Comparison of ENCODE assay signal across 20 cellular contexts in the genomic region with DNA sequence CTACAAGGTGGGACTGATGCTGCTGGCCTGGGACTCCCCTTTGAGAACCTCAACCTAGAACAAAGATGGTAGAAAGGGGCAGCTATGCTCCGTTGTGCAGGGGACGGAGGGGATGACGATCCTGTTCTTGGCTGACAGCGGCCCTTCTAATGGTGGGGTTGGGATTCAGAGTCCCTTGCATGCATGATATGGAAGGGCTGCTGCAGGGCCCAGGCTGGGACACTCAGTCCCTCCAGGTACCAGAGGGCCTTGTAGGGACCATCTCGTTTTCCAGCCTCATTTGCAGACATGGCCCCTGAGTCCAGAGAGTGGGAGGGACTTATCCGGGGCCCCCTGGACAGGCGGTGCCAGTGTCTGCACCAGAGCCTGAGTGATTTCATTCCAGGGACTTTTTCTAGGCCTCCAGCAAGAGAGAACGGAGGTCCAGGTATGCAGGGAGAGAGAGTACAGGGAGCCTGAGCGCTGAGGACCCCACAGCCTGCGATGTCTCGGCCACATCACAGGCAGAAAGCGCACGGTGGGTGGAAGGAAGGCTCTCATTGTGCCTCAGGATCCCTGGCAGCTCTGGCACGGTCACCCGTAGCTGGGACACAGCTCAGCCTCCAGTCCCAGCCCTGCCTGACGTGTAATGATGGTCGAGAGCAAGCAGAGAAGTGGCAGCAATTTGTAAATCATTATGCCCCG.
A peak's percentile ranks its signal among the peaks of the same experiment; 100 is the strongest.
DNase-seq lines count a peak whose midpoint lies in the region; ATAC-seq, FAIRE-seq and TF ChIP-seq lines count a peak whose summit lies in the region.
"Had no signal": no experiment of that assay in that cellular context is flagged by ENCODE, and none has a peak within 500 bp of the region (broad histone marks: within the 10 kb centered on the region; RNA-seq: fewer than 3 reads in every experiment).

No MANE protein-coding gene starts in this region.

- H4K12ac ChIP-seq in trophoblast cell (ENCODE audit: low read depth, low read length) = no peak overlapping the region

- H3K4me1 ChIP-seq in trophoblast cell (ENCODE audit: control insufficient read depth in 1 of 2, insufficient read depth in 2 of 2, low read length in 2 of 2) = no peaks in the 10 kb centered on the region
- H3K4me1 ChIP-seq in pancreas = no peaks in the 10 kb centered on the region

- H3K79me2 ChIP-seq in trophoblast cell (ENCODE audit: control insufficient read depth, insufficient read depth, low read length, poor library complexity) = no peaks in the 10 kb centered on the region

- H3K79me1 ChIP-seq in trophoblast cell (ENCODE audit: low read length) = no peaks in the 10 kb centered on the region

- no peak overlapping the region for H2AK5ac ChIP-seq in trophoblast cell (ENCODE audit: low read length)

- H2AFZ ChIP-seq in trophoblast cell (ENCODE audit: insufficient read depth, low read length, poor library complexity) = no peak overlapping the region

- in situ Hi-C loops in G401 (cut with HindIII; ENCODE audit: low sequenced_read_pairs) = no loop called here

- no peaks in the 10 kb centered on the region for H3K36me3 ChIP-seq in trophoblast cell (ENCODE audit: control insufficient read depth in 1 of 2, insufficient read depth in 2 of 2, low read length in 2 of 2)
- no peaks in the 10 kb centered on the region for H3K36me3 ChIP-seq in pancreas

- H4K8ac ChIP-seq in trophoblast cell (ENCODE audit: low read depth, low read length) = no peak overlapping the region

- H2BK12ac ChIP-seq in trophoblast cell (ENCODE audit: low read length) = no peak overlapping the region

- no peak overlapping the region for H3K14ac ChIP-seq in trophoblast cell (ENCODE audit: low read length)

- H3K18ac ChIP-seq in trophoblast cell (ENCODE audit: low read length) = no peak overlapping the region

- H3K9ac ChIP-seq in trophoblast cell (ENCODE audit: low read length) = no peak overlapping the region

- peaks cover 32% of the 10 kb centered on the region for H3K9me3 ChIP-seq in trophoblast cell (ENCODE audit: insufficient read depth, low read depth, low read length)
- no peaks in the 10 kb centered on the region for H3K9me3 ChIP-seq in pancreas

- H3K27me3 ChIP-seq in trophoblast cell (ENCODE audit: insufficient read depth, low read length) = no peaks in the 10 kb centered on the region
- no peaks in the 10 kb centered on the region for H3K27me3 ChIP-seq in pancreas

- no peak overlapping the region for H3K27ac ChIP-seq in trophoblast cell (ENCODE audit: low read depth, low read length)
- no peak overlapping the region for H3K27ac ChIP-seq in pancreas
- H3K27ac ChIP-seq: 22Rv1, C4-2B, RWPE1 had no signal

- H3K4me3 ChIP-seq in trophoblast cell (ENCODE audit: low read depth, low read length) = peak overlapping the region; percentile 20
- H3K4me3 ChIP-seq in pancreas = no peak overlapping the region

- H3K4ac ChIP-seq in trophoblast cell (ENCODE audit: low read depth, low read length) = no peak overlapping the region

- no peak overlapping the region for H4K91ac ChIP-seq in trophoblast cell (ENCODE audit: low read depth, low read length)

- no peak for TF ChIP-seq CTCF in pancreas (IDR thresholded peaks at IDR 0.05)

- no CpG with 5 or more reads among the region's 18 CpGs for WGBS in trophoblast cell (ENCODE audit: extremely low coverage, insufficient coverage, insufficient read length)
- 51 to 59% methylated on average over 18 of the region's 18 CpGs for WGBS in pancreas, 2 donors

- no peak for FAIRE-seq in pancreas (lab: Jason Lieb, UNC)
- FAIRE-seq: D721Med, H54 had no signal

- DNase-seq in NCI-H1436 (lab: John Stamatoyannopoulos, UW) (peak; percentile 12), NCI-H1436 treated with DMSO at 0.1 percent for 48 hours (lab: John Stamatoyannopoulos, UW) (no peak), G401 (ENCODE audit: low spot score) (peak; percentile 16), ecto neural progenitor cell (ENCODE audit: low spot score) (peak; percentile 34), trophoblast cell (no peak), pancreas (no peak)
- DNase-seq: AML-193, DMS79, HFFc6, KG1, NCI-H187 treated with DMSO at 0.1 percent for 48 hours, NCI-H526, PC-3 had no signal

- ATAC-seq in HG02973 (IDR thresholded peaks at IDR 0.05; ENCODE audit: unreplicated experiment) = no peak
- ATAC-seq in pancreas = no peak
- no peak for ATAC-seq in HG03565 (IDR thresholded peaks at IDR 0.05; ENCODE audit: unreplicated experiment)
- ATAC-seq: PC-3 had no signal

- intact Hi-C loops in pancreas (cut with DNase I) = no loop called here

- no peak overlapping the region for H2BK5ac ChIP-seq in trophoblast cell (ENCODE audit: low read depth, low read length, poor library complexity)

- H3K23ac ChIP-seq in trophoblast cell (ENCODE audit: low read length) = no peak overlapping the region

- no peak overlapping the region for H3K4me2 ChIP-seq in trophoblast cell (ENCODE audit: low read length)

- no peak overlapping the region for H2BK120ac ChIP-seq in trophoblast cell (ENCODE audit: insufficient read depth, low read length, poor library complexity)

Comparison
In these comparisons a context has a peak if more than half of its experiments do, and no peak if none do; other contexts are left out.
1. DNase-seq: peak in NCI-H1436 (single experiment), G401 (single experiment) and ecto neural progenitor cell (single experiment); none in NCI-H1436 treated with DMSO at 0.1 percent for 48 hours (single experiment), trophoblast cell (0 of 2) and pancreas (0 of 6).